ENCODE assay signal across 1 cellular context in genomic region chr12:122064034-122064777, GRCh38.
A peak's percentile ranks its signal among the peaks of the same experiment; 100 is the strongest.
TF ChIP-seq lines count a peak whose summit lies in the region.

No MANE protein-coding gene starts in this region.

TF ChIP-seq in SK-N-SH, 30 proteins besides CTCF, POLR2A, EP300 and RAD21 (continued from another document):
- TF ChIP-seq USF1 (IDR thresholded peaks at IDR 0.05; ENCODE audit: borderline replicate concordance, low read depth): peak; percentile 93
- TF ChIP-seq RFX5 (IDR thresholded peaks at IDR 0.05; ENCODE audit: low read length): no peak
- TF ChIP-seq NRF1 (IDR thresholded peaks at IDR 0.05; ENCODE audit: low read depth, low read length): no peak
- TF ChIP-seq CHD2 (IDR thresholded peaks at IDR 0.05; ENCODE audit: low read length, partially characterized antibody): peak; percentile 40
- no peak for TF ChIP-seq MEF2A (IDR thresholded peaks at IDR 0.05; ENCODE audit: borderline replicate concordance, low read depth)
- no peak for TF ChIP-seq GABPA (IDR thresholded peaks at IDR 0.05; ENCODE audit: low read depth)
- TF ChIP-seq EZH2phosphoT487 (IDR thresholded peaks at IDR 0.05; ENCODE audit: borderline replicate concordance, low read depth): no peak
- TF ChIP-seq USF2 (IDR thresholded peaks at IDR 0.05; ENCODE audit: borderline replicate concordance, low read depth, low read length): peak; percentile 73
- no peak for TF ChIP-seq GATA2 (CRISPR knock-in tag; IDR thresholded peaks at IDR 0.05)
- no peak for TF ChIP-seq JUND (IDR thresholded peaks at IDR 0.05)
- TF ChIP-seq NFIC (IDR thresholded peaks at IDR 0.05; ENCODE audit: borderline replicate concordance): no peak
- no peak for TF ChIP-seq FOSL2 (IDR thresholded peaks at IDR 0.05; ENCODE audit: borderline replicate concordance, low read depth)
- TF ChIP-seq, protein P1, sequence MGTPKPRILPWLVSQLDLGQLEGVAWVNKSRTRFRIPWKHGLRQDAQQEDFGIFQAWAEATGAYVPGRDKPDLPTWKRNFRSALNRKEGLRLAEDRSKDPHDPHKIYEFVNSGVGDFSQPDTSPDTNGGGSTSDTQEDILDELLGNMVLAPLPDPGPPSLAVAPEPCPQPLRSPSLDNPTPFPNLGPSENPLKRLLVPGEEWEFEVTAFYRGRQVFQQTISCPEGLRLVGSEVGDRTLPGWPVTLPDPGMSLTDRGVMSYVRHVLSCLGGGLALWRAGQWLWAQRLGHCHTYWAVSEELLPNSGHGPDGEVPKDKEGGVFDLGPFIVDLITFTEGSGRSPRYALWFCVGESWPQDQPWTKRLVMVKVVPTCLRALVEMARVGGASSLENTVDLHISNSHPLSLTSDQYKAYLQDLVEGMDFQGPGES (IDR thresholded peaks at IDR 0.05; ENCODE audit: low read depth, low read length): peak; percentile 44; the same call in 1 of the 2 replicates
- TF ChIP-seq TEAD4 (IDR thresholded peaks at IDR 0.05; ENCODE audit: borderline replicate concordance, insufficient read depth): no peak
- peak; percentile 67 for TF ChIP-seq TCF12 (IDR thresholded peaks at IDR 0.05)
- TF ChIP-seq POLR2AphosphoS5 (IDR thresholded peaks at IDR 0.05; ENCODE audit: low read depth, low read length): peak; percentile 56
- no peak for TF ChIP-seq TAF1 (IDR thresholded peaks at IDR 0.05; ENCODE audit: borderline replicate concordance, low read depth, low read length)
- no peak for TF ChIP-seq REST (IDR thresholded peaks at IDR 0.05; ENCODE audit: low read depth, low read length)
